In genomic region chr4:184287697-184288255, GRCh38 we compare ENCODE assay signal across 10 cellular contexts.
A peak's percentile ranks its signal among the peaks of the same experiment; 100 is the strongest.
DNase-seq lines count a peak whose midpoint lies in the region; ATAC-seq, FAIRE-seq and TF ChIP-seq lines count a peak whose summit lies in the region.
"Had no signal": no experiment of that assay in that cellular context is flagged by ENCODE, and none has a peak within 500 bp of the region (broad histone marks: within the 10 kb centered on the region; RNA-seq: fewer than 3 reads in every experiment).

No MANE protein-coding gene starts in this region.

- peak; percentile 11 for DNase-seq in astrocyte of the cerebellum (ENCODE audit: low read depth)
- DNase-seq in kidney epithelial cell (ENCODE audit: low read depth) = no peak
- peak; percentile 93 to 94 for DNase-seq in thyroid gland
- no peak for DNase-seq in COLO668 (lab: John Stamatoyannopoulos, UW; ENCODE audit: unreplicated experiment)
- DNase-seq in NCI-H82 (lab: John Stamatoyannopoulos, UW) = no peak

- TF ChIP-seq POLR2A in GM19193 (IDR thresholded peaks at IDR 0.05; ENCODE audit: extremely low read depth, insufficient read depth, insufficient read length) = peak; percentile 28
- TF ChIP-seq POLR2A in thyroid gland (IDR thresholded peaks at IDR 0.05) = peak in 1 of 2 donors; percentile 51

- H3K4me1 ChIP-seq in thyroid gland = peaks cover 21 to 32% of the 10 kb centered on the region in 2 donors

- FAIRE-seq in A204.1 (lab: Jason Lieb, UNC) = peak; percentile 64
- FAIRE-seq: astrocyte had no signal

- H3K36me3 ChIP-seq in kidney epithelial cell (ENCODE audit: control insufficient read depth, insufficient read depth, low read length) (no peaks in the 10 kb centered on the region), thyroid gland (no peaks in the 10 kb centered on the region)
- H3K36me3 ChIP-seq: thoracic aorta had no signal

- H3K4me3 ChIP-seq in astrocyte of the cerebellum (ENCODE audit: low read depth, low read length) (no peak overlapping the region), kidney epithelial cell (ENCODE audit: low read depth, low read length) (no peak overlapping the region), thyroid gland (replicated peaks in 1 of 3) (no peak overlapping the region)
- H3K4me3 ChIP-seq: thoracic aorta had no signal

- H3K27me3 ChIP-seq in kidney epithelial cell (ENCODE audit: control insufficient read depth, insufficient read depth, low read length) (no peaks in the 10 kb centered on the region), thyroid gland (no peaks in the 10 kb centered on the region)

- peak overlapping the region; percentile 83 to 85 (median 84) for H3K27ac ChIP-seq in thyroid gland
- H3K27ac ChIP-seq: thoracic aorta had no signal

- no peaks in the 10 kb centered on the region for H3K9me3 ChIP-seq in thyroid gland
- H3K9me3 ChIP-seq: thoracic aorta had no signal

- 10 to 19% methylated on average over 5 of the region's 5 CpGs for WGBS in thyroid gland, 2 donors

- intact Hi-C loops in thyroid gland (cut with DNase I) = loop anchor here (10.0 kb wide), 2 partner anchors 117 to 707 kb away; no protein-coding TSS in a partner anchor

- ATAC-seq in GM21528 (IDR thresholded peaks at IDR 0.05; ENCODE audit: low FRiP score, unreplicated experiment) = no peak

- TF ChIP-seq CTCF in astrocyte of the cerebellum (IDR thresholded peaks at IDR 0.05; ENCODE audit: low read depth, low read length, missing control alignments) = peak; percentile 27
- peak; percentile 28 for TF ChIP-seq CTCF in kidney epithelial cell (IDR thresholded peaks at IDR 0.05; ENCODE audit: insufficient read depth, low read length, poor library complexity, severe bottlenecking)
- TF ChIP-seq CTCF in thyroid gland (IDR thresholded peaks at IDR 0.05) = peak in 4 of 6 experiments; percentile 27 to 55 (median 48)

- in situ Hi-C loops in astrocyte of the cerebellum (cut with HindIII; ENCODE audit: low sequenced_read_pairs) = no loop called here

Comparison
In these comparisons a context has a peak if more than half of its experiments do, and no peak if none do; other contexts are left out.
1. DNase-seq: peak in astrocyte of the cerebellum (single experiment) and thyroid gland (2 of 2); none in kidney epithelial cell (single experiment), COLO668 (single experiment) and NCI-H82 (single experiment).
2. Peak in every context shown above with its lines, with median percentiles within 50 percentile points of each other: CTCF ChIP-seq.